ENCODE assay signal across 10 cellular contexts in genomic region chr7:28068811-28069216, GRCh38.
DNase-seq lines count a peak whose midpoint lies in the region; ATAC-seq and TF ChIP-seq lines count a peak whose summit lies in the region.
"Had no signal": no experiment of that assay in that cellular context is flagged by ENCODE, and none has a peak within 500 bp of the region (broad histone marks: within the 10 kb centered on the region; RNA-seq: fewer than 3 reads in every experiment).

No MANE protein-coding gene starts in this region.

- TF ChIP-seq CTCF in BE2C (IDR thresholded peaks at IDR 0.05; ENCODE audit: low read depth, low read length), result 0 out of 2 replicates have a peak, but pooled peaks have one; percentile 6
- no peak for TF ChIP-seq CTCF in brain microvascular endothelial cell (IDR thresholded peaks at IDR 0.05; ENCODE audit: low read depth, low read length, missing control alignments)
- TF ChIP-seq CTCF in RWPE1 (conservative IDR thresholded peaks at IDR 0.05; ENCODE audit: low read depth), result no peak

- CTCF ChIA-PET in RWPE1 (lab: Yijun Ruan, JAX), result interaction anchor here (1.7 kb wide), 1 partner anchor 9 kb away, joined by 7 read pairs; no protein-coding TSS in a partner anchor

- no peaks in the 10 kb centered on the region for H3K9me3 ChIP-seq in BE2C
- H3K9me3 ChIP-seq: colonic mucosa had no signal

- H3K36me3 ChIP-seq in BE2C (no peaks in the 10 kb centered on the region), brain microvascular endothelial cell (replicated peaks) (no peaks in the 10 kb centered on the region)
- H3K36me3 ChIP-seq: colonic mucosa had no signal

- POLR2A ChIA-PET in RWPE1 (lab: Yijun Ruan, JAX; ENCODE audit: low non-redundant PET), result no interaction called here

- in situ Hi-C loops in brain microvascular endothelial cell (cut with HindIII; ENCODE audit: low pct_ligation_motif_present, low sequenced_read_pairs), result no loop called here

- DNase-seq in BE2C, result peak; percentile 65
- peak; percentile 32 for DNase-seq in NCI-H128 (lab: John Stamatoyannopoulos, UW; ENCODE audit: unreplicated experiment)
- peak; percentile 56 for DNase-seq in brain microvascular endothelial cell
- peak; percentile 48 for DNase-seq in myocyte (ENCODE audit: low read depth)
- DNase-seq in RWPE1 (ENCODE audit: low spot score), result no peak
- DNase-seq in germinal center (ENCODE audit: low spot score), result no peak
- DNase-seq in iPS-NIHi11 (ENCODE audit: low spot score), result no peak
- DNase-seq: colonic mucosa, posterior cingulate gyrus had no signal

- ATAC-seq in HG03108 (IDR thresholded peaks at IDR 0.05; ENCODE audit: unreplicated experiment), result no peak

- H3K27me3 ChIP-seq in BE2C (no peaks in the 10 kb centered on the region), brain microvascular endothelial cell (replicated peaks) (no peaks in the 10 kb centered on the region)
- H3K27me3 ChIP-seq: colonic mucosa had no signal

- H3K4me1 ChIP-seq in BE2C, result peaks cover 57% of the 10 kb centered on the region
- H3K4me1 ChIP-seq: colonic mucosa had no signal

- H3K27ac ChIP-seq in brain microvascular endothelial cell (no peak overlapping the region), RWPE1 (no peak overlapping the region)
- H3K27ac ChIP-seq: colonic mucosa had no signal

- H3K4me3 ChIP-seq in BE2C (ENCODE audit: low read depth, low read length) (no peak overlapping the region), brain microvascular endothelial cell (ENCODE audit: low read depth, low read length) (no peak overlapping the region)
- H3K4me3 ChIP-seq: colonic mucosa had no signal

Comparison
In these comparisons a context has a peak if more than half of its experiments do, and no peak if none do; other contexts are left out.
1. DNase-seq: peak in BE2C (single experiment), NCI-H128 (single experiment), brain microvascular endothelial cell (single experiment) and myocyte (single experiment); none in RWPE1 (single experiment), germinal center (single experiment) and iPS-NIHi11 (single experiment).